8 cellular contexts compared by ENCODE assay signal in genomic region chr18:76822510-76823165, GRCh38. TPM values are rescaled to one million over a fixed set of nuclear protein-coding genes. Genes with fewer than 3 reads are reported as not detected.
DNase-seq lines count a peak whose midpoint lies in the region; ATAC-seq and TF ChIP-seq lines count a peak whose summit lies in the region.

ZNF236 (plus strand) TSS chr18:76822557; CDS start chr18:76822608, 51 bp downstream.

- peak; percentile 40 for ATAC-seq in GM21723 (IDR thresholded peaks at IDR 0.05; ENCODE audit: unreplicated experiment)

- H3K36me3 ChIP-seq in ES-I3 (ENCODE audit: insufficient read depth, low read length): no peaks in the 10 kb centered on the region
- H3K36me3 ChIP-seq in left ventricle myocardium inferior: no peaks in the 10 kb centered on the region
- no peaks in the 10 kb centered on the region for H3K36me3 ChIP-seq in prostate gland
- no peaks in the 10 kb centered on the region for H3K36me3 ChIP-seq in urinary bladder (ENCODE audit: insufficient read depth)

- TF ChIP-seq POLR2A in prostate gland (IDR thresholded peaks at IDR 0.05): peak; percentile 35

- peaks cover 14% of the 10 kb centered on the region for H3K4me1 ChIP-seq in ES-I3 (ENCODE audit: insufficient read depth, low read length)
- peaks cover 50% of the 10 kb centered on the region for H3K4me1 ChIP-seq in left ventricle myocardium inferior
- H3K4me1 ChIP-seq in prostate gland (replicated peaks): no peaks in the 10 kb centered on the region
- no peaks in the 10 kb centered on the region for H3K4me1 ChIP-seq in urinary bladder (ENCODE audit: insufficient read depth)

- H3K9ac ChIP-seq in ES-I3 (ENCODE audit: low read depth, low read length): peak within 1 kb of the TSS; percentile 81

- no peak for TF ChIP-seq CTCF in left ventricle myocardium inferior (IDR thresholded peaks at IDR 0.05; ENCODE audit: borderline replicate concordance)
- TF ChIP-seq CTCF in prostate gland (IDR thresholded peaks at IDR 0.05): no peak

- intact Hi-C loops in left ventricle myocardium inferior (cut with micrococcal nuclease): no loop called here
- intact Hi-C loops in prostate gland (cut with DNase I): no loop called here

- DNase-seq in KG1 (lab: John Stamatoyannopoulos, UW): peak; percentile 37
- peak; percentile 44 for DNase-seq in T follicular helper cell (ENCODE audit: low read depth)
- DNase-seq in amniotic epithelial cell (ENCODE audit: low read depth): peak; percentile 78
- peak; percentile 79 for DNase-seq in left ventricle myocardium inferior
- DNase-seq in prostate gland (ENCODE audit: low spot score): peak; percentile 58

- H3K4me3 ChIP-seq in left ventricle myocardium inferior (peak within 1 kb of the TSS; percentile 96), prostate gland (peak within 1 kb of the TSS; percentile 89 to 92), urinary bladder (ENCODE audit: low read depth, low read length) (peak within 1 kb of the TSS; percentile 98)

- H3K27ac ChIP-seq in left ventricle myocardium inferior (replicated peaks) (peak within 1 kb of the TSS; percentile 99), prostate gland (peak within 1 kb of the TSS; percentile 95), urinary bladder (ENCODE audit: low read depth) (peak within 1 kb of the TSS; percentile 96)

- H3K27me3 ChIP-seq in left ventricle myocardium inferior (ENCODE audit: low read depth) (no peaks in the 10 kb centered on the region), prostate gland (replicated peaks; ENCODE audit: insufficient read depth) (no peaks in the 10 kb centered on the region)

- H3K9me3 ChIP-seq in ES-I3 (ENCODE audit: control insufficient read depth, insufficient read depth, low read length) (no peaks in the 10 kb centered on the region), left ventricle myocardium inferior (replicated peaks) (no peaks in the 10 kb centered on the region), prostate gland (no peaks in the 10 kb centered on the region)

- WGBS in prostate gland: 0% methylated on average over 7 of the region's 113 CpGs
- WGBS in urinary bladder: under 1% methylated on average over 112 of the region's 113 CpGs

RNA-seq across cellular contexts. Expression of gene ZNF236, which starts in this region (rescaled TPM):
- total RNA-seq in left ventricle myocardium inferior: 10.6 TPM
- 10 to 100 TPM in 1 of 2 donors, 1 to 10 TPM in 1; 8.3 to 29.0 TPM for total RNA-seq in prostate gland
- 24.7 TPM for total RNA-seq in urinary bladder
- 4.0 TPM for polyA plus RNA-seq in urinary bladder

Comparison
In these comparisons a context has a peak if more than half of its experiments do, and no peak if none do; other contexts are left out.
1. Peak in every context shown above with its lines: DNase-seq, ATAC-seq, H3K4me3 ChIP-seq and H3K27ac ChIP-seq.